32 cellular contexts compared by ENCODE assay signal in genomic region chr17:52930581-52930980, GRCh38.
"Had no signal": no experiment of that assay in that cellular context is flagged by ENCODE, and none has a peak within 500 bp of the region (broad histone marks: within the 10 kb centered on the region; RNA-seq: fewer than 3 reads in every experiment).

No MANE protein-coding gene starts in this region.

- DNase-seq: activated effector memory CD4-positive, alpha-beta T cell treated with anti-CD3 and anti-CD28 coated beads, Interleukin-2, amount 50 U/mL, for 16 hours; activated effector memory CD4-positive, alpha-beta T cell treated with Interleukin-2 at 50 U/mL for 16 hours; activated gamma-delta T cell; activated gamma-delta T cell treated with Interleukin-2 at 50 U/mL for 16 hours; activated naive CD4-positive, alpha-beta T cell; activated naive CD4-positive, alpha-beta T cell treated with anti-CD3 and anti-CD28 coated beads for 36 hours; activated naive CD4-positive, alpha-beta T cell treated with anti-CD3 and anti-CD28 coated beads, Interleukin-2, amount 10 ng/mL, durations not matched to agents 7 days and 5 days; activated naive CD4-positive, alpha-beta T cell treated with anti-CD3 and anti-CD28 coated beads, Interleukin-2, amount 50 U/mL, for 16 hours; activated naive CD4-positive, alpha-beta T cell treated with Interleukin-2 at 50 U/mL for 16 hours; activated naive CD8-positive, alpha-beta T cell treated with anti-CD3 and anti-CD28 coated beads for 36 hours; activated naive CD8-positive, alpha-beta T cell treated with anti-CD3 and anti-CD28 coated beads, Interleukin-2, amount 10 ng/mL, durations not matched to agents 7 days and 5 days; activated naive CD8-positive, alpha-beta T cell treated with anti-CD3 and anti-CD28 coated beads, Interleukin-2, amount 50 U/mL, for 24 hours; activated T-cell treated with anti-CD3 and anti-CD28 coated beads, Interleukin-2, amount 50 U/mL, for 1 hour; activated T-cell treated with anti-CD3 and anti-CD28 coated beads, Interleukin-2, amount 50 U/mL, for 24 hours; activated T-cell treated with anti-CD3 and anti-CD28 coated beads, Interleukin-2, amount 50 U/mL, for 4 hours; activated T-cell treated with anti-CD3 and anti-CD28 coated beads, Interleukin-2, amount 50 U/mL, for 48 hours; activated T-cell treated with anti-CD3 and anti-CD28 coated beads, Interleukin-2, amount 50 U/mL, for 72 hours; adrenal gland; amniotic stem cell; amygdala; anterior cingulate cortex; aorta; body of pancreas; brain microvascular endothelial cell; caudate nucleus; central memory CD4-positive, alpha-beta T cell; cerebellar nuclear complex had no signal

- H3K4me3 ChIP-seq: adrenal gland, ascending aorta, body of pancreas, breast epithelium, cardiac muscle cell had no signal

- H3K9me3 ChIP-seq: adrenal gland, ascending aorta, body of pancreas, breast epithelium had no signal

- H3K4me1 ChIP-seq: adrenal gland, ascending aorta, body of pancreas, breast epithelium had no signal

- ATAC-seq: activated naive CD4-positive, alpha-beta T cell treated with anti-CD3 and anti-CD28 coated beads, Interleukin-2, amount 50 U/mL, for 72 hours; activated naive CD8-positive, alpha-beta T cell treated with anti-CD3 and anti-CD28 coated beads, Interleukin-2, amount 50 U/mL, for 24 hours; activated T-cell treated with anti-CD3 and anti-CD28 coated beads, Interleukin-2, amount 50 U/mL, for 4 hours; activated T-cell treated with anti-CD3 and anti-CD28 coated beads, Interleukin-2, amount 50 U/mL, for 72 hours; activated T-helper 17 cell treated with anti-CD3 and anti-CD28 coated beads, Interleukin-2, amount 50 U/mL, for 72 hours; body of pancreas had no signal

- H3K27ac ChIP-seq: adrenal gland, ascending aorta, body of pancreas, brain microvascular endothelial cell, breast epithelium, cardiac muscle cell had no signal

- H3K27me3 ChIP-seq: adrenal gland, ascending aorta, body of pancreas, brain microvascular endothelial cell, breast epithelium, cardiac muscle cell had no signal

- H3K36me3 ChIP-seq: adrenal gland, ascending aorta, brain microvascular endothelial cell, breast epithelium, cardiac muscle cell had no signal
